1 cellular context compared by ENCODE assay signal in genomic region chr10:117188399-117188798, GRCh38.
TF ChIP-seq lines count a peak whose summit lies in the region.

No MANE protein-coding gene starts in this region.

TF ChIP-seq in SK-N-SH, 30 proteins besides CTCF, POLR2A, EP300 and RAD21 (continued from another document):
- TF ChIP-seq TCF12 (IDR thresholded peaks at IDR 0.05): no peak
- TF ChIP-seq ZBTB33 (IDR thresholded peaks at IDR 0.05; ENCODE audit: borderline replicate concordance, low read depth): no peak
- TF ChIP-seq NRF1 (IDR thresholded peaks at IDR 0.05; ENCODE audit: low read depth, low read length): no peak
- no peak for TF ChIP-seq RCOR1 (IDR thresholded peaks at IDR 0.05; ENCODE audit: low read length)
- TF ChIP-seq JUND (IDR thresholded peaks at IDR 0.05): no peak
- TF ChIP-seq ELF1 (IDR thresholded peaks at IDR 0.05): no peak
- TF ChIP-seq SMC3 (IDR thresholded peaks at IDR 0.05; ENCODE audit: low read depth, low read length): no peak
- no peak for TF ChIP-seq MEF2A (IDR thresholded peaks at IDR 0.05; ENCODE audit: borderline replicate concordance, low read depth)
- no peak for TF ChIP-seq GABPA (IDR thresholded peaks at IDR 0.05; ENCODE audit: low read depth)
- no peak for TF ChIP-seq TAF1 (IDR thresholded peaks at IDR 0.05; ENCODE audit: borderline replicate concordance, low read depth, low read length)
- TF ChIP-seq REST (IDR thresholded peaks at IDR 0.05; ENCODE audit: low read depth, low read length): no peak
- no peak for TF ChIP-seq YY1 (IDR thresholded peaks at IDR 0.05; ENCODE audit: low read depth)
- TF ChIP-seq RFX5 (IDR thresholded peaks at IDR 0.05; ENCODE audit: low read length): no peak
